Comparison of ENCODE assay signal across 26 cellular contexts in genomic region chr7:81331061-81332018, GRCh38.
A peak's percentile ranks its signal among the peaks of the same experiment; 100 is the strongest.
DNase-seq lines count a peak whose midpoint lies in the region; ATAC-seq and TF ChIP-seq lines count a peak whose summit lies in the region.
"Had no signal": no experiment of that assay in that cellular context is flagged by ENCODE, and none has a peak within 500 bp of the region (broad histone marks: within the 10 kb centered on the region; RNA-seq: fewer than 3 reads in every experiment).

No MANE protein-coding gene starts in this region.

- H3K4me3 ChIP-seq in SJCRH30 (no peak overlapping the region), osteoblast (ENCODE audit: insufficient read depth, low read length) (no peak overlapping the region)
- H3K4me3 ChIP-seq: cardiac muscle cell, psoas muscle, spleen had no signal

- intact Hi-C loops in activated CD8-positive, alpha-beta T cell treated with anti-CD3 and anti-CD28 coated beads for 36 hours (cut with micrococcal nuclease) = no loop called here

- no peaks in the 10 kb centered on the region for H4K20me1 ChIP-seq in osteoblast (ENCODE audit: insufficient read depth, low read length)

- H3K4me1 ChIP-seq in SJCRH30 (peaks cover 51% of the 10 kb centered on the region), osteoblast (ENCODE audit: insufficient read depth, low read length) (peaks cover 25% of the 10 kb centered on the region)
- H3K4me1 ChIP-seq: psoas muscle, spleen had no signal

- ATAC-seq in HG02981 (IDR thresholded peaks at IDR 0.05; ENCODE audit: unreplicated experiment) = no peak
- ATAC-seq in activated CD8-positive, alpha-beta T cell treated with anti-CD3 and anti-CD28 coated beads for 36 hours = no peak
- ATAC-seq: activated naive CD8-positive, alpha-beta T cell treated with anti-CD3 and anti-CD28 coated beads, Interleukin-2, amount 50 U/mL, for 24 hours; psoas muscle had no signal

- H3K9me3 Mint-ChIP-seq in activated CD8-positive, alpha-beta T cell treated with anti-CD3 and anti-CD28 coated beads for 36 hours = peaks cover 1% of the 10 kb centered on the region

- H3K4me2 ChIP-seq in osteoblast (ENCODE audit: insufficient read depth, low read length) = peak overlapping the region; percentile 41

- H3K36me3 ChIP-seq in SJCRH30 (no peaks in the 10 kb centered on the region), osteoblast (ENCODE audit: insufficient read depth, low read length) (no peaks in the 10 kb centered on the region)
- H3K36me3 ChIP-seq: cardiac muscle cell, spleen had no signal

- no peak for TF ChIP-seq CTCF in osteoblast (IDR thresholded peaks at IDR 0.05; ENCODE audit: extremely low read depth, low read depth, low read length)
- TF ChIP-seq CTCF in activated CD8-positive, alpha-beta T cell treated with anti-CD3 and anti-CD28 coated beads for 36 hours (IDR thresholded peaks at IDR 0.05) = no peak

- no peaks in the 10 kb centered on the region for H3K27me3 Mint-ChIP-seq in activated CD8-positive, alpha-beta T cell treated with anti-CD3 and anti-CD28 coated beads for 36 hours
- H3K27me3 Mint-ChIP-seq: activated naive CD8-positive, alpha-beta T cell treated with anti-CD3 and anti-CD28 coated beads, Interleukin-2, amount 50 U/mL, for 24 hours; memory B cell had no signal

- POLR2A ChIA-PET in activated CD8-positive, alpha-beta T cell treated with anti-CD3 and anti-CD28 coated beads for 36 hours (lab: Charles Lee) = no interaction called here

- no peaks in the 10 kb centered on the region for H3K4me1 Mint-ChIP-seq in activated CD8-positive, alpha-beta T cell treated with anti-CD3 and anti-CD28 coated beads for 36 hours (ENCODE audit: low read depth)
- H3K4me1 Mint-ChIP-seq: activated naive CD8-positive, alpha-beta T cell treated with anti-CD3 and anti-CD28 coated beads, Interleukin-2, amount 50 U/mL, for 24 hours; memory B cell; nephron progenitor cell had no signal

- no peaks in the 10 kb centered on the region for H3K36me3 Mint-ChIP-seq in activated CD8-positive, alpha-beta T cell treated with anti-CD3 and anti-CD28 coated beads for 36 hours (ENCODE audit: low read depth)
- H3K36me3 Mint-ChIP-seq: memory B cell had no signal

- no peaks in the 10 kb centered on the region for H3K9me3 ChIP-seq in SJCRH30 (replicated peaks)
- H3K9me3 ChIP-seq in osteoblast (ENCODE audit: low read depth, low read length) = no peaks in the 10 kb centered on the region
- H3K9me3 ChIP-seq: psoas muscle had no signal

- no peak overlapping the region for H3K27ac Mint-ChIP-seq in activated CD8-positive, alpha-beta T cell treated with anti-CD3 and anti-CD28 coated beads for 36 hours
- H3K27ac Mint-ChIP-seq: activated naive CD8-positive, alpha-beta T cell treated with anti-CD3 and anti-CD28 coated beads, Interleukin-2, amount 50 U/mL, for 24 hours; memory B cell; nephron progenitor cell had no signal

- H3K27me3 ChIP-seq in SJCRH30 (no peaks in the 10 kb centered on the region), osteoblast (ENCODE audit: insufficient read depth, low read length) (no peaks in the 10 kb centered on the region)
- H3K27me3 ChIP-seq: cardiac muscle cell, spleen had no signal

- H3K79me2 ChIP-seq in osteoblast (ENCODE audit: insufficient read depth, low read length) = no peaks in the 10 kb centered on the region

- H2AFZ ChIP-seq in osteoblast (ENCODE audit: low read length) = no peak overlapping the region

- peak; percentile 20 for DNase-seq in Daoy (ENCODE audit: low read depth)
- peak; percentile 27 to 49 for DNase-seq in SJCRH30
- peak; percentile 7 for DNase-seq in dermis blood vessel endothelial cell
- peak; percentile 49 for DNase-seq in osteoblast (ENCODE audit: insufficient read length, low spot score, missing footprints)
- DNase-seq in activated CD8-positive, alpha-beta T cell treated with anti-CD3 and anti-CD28 coated beads for 36 hours = no peak
- DNase-seq in NCI-H1092 treated with DMSO at 0.1 percent for 48 hours (lab: John Stamatoyannopoulos, UW) = no peak
- no peak for DNase-seq in mesenteric fat pad (ENCODE audit: low spot score)
- DNase-seq: ACHN; activated CD4-positive, alpha-beta T cell treated with anti-CD3 and anti-CD28 coated beads, Interleukin-2, amount 50 U/mL, for 4 hours; activated effector memory CD4-positive, alpha-beta T cell treated with Interleukin-2 at 50 U/mL for 16 hours; activated naive CD8-positive, alpha-beta T cell treated with anti-CD3 and anti-CD28 coated beads, Interleukin-2, amount 50 U/mL, for 24 hours; C1 segment of cervical spinal cord; Calu3; erythroblast; kidney glomerular epithelial cell; NCI-H1694 treated with DMSO at 0.1 percent for 48 hours; NCI-H748 treated with DMSO at 0.1 percent for 48 hours; nephron progenitor cell; psoas muscle; SIG-M5; spleen; stimulated activated CD4-positive, alpha-beta T cell treated with anti-CD3 and anti-CD28 coated beads, Interleukin-4, amount 100 ng/mL, for 24 hours; T-helper 2 cell had no signal

- no peak overlapping the region for H3K4me3 Mint-ChIP-seq in activated CD8-positive, alpha-beta T cell treated with anti-CD3 and anti-CD28 coated beads for 36 hours
- H3K4me3 Mint-ChIP-seq: activated naive CD8-positive, alpha-beta T cell treated with anti-CD3 and anti-CD28 coated beads, Interleukin-2, amount 50 U/mL, for 24 hours; memory B cell; nephron progenitor cell had no signal

- CTCF ChIA-PET in activated CD8-positive, alpha-beta T cell treated with anti-CD3 and anti-CD28 coated beads for 36 hours (lab: Charles Lee) = no interaction called here

- H3K27ac ChIP-seq in SJCRH30 = peak overlapping the region; percentile 89
- H3K27ac ChIP-seq in osteoblast (ENCODE audit: low read depth, low read length) = peak overlapping the region; percentile 47
- H3K27ac ChIP-seq: cardiac muscle cell, psoas muscle, spleen had no signal

Comparison
In these comparisons a context has a peak if more than half of its experiments do, and no peak if none do; other contexts are left out.
1. DNase-seq: peak in Daoy (single experiment), SJCRH30 (2 of 2), dermis blood vessel endothelial cell (single experiment) and osteoblast (single experiment); none in activated CD8-positive, alpha-beta T cell treated with anti-CD3 and anti-CD28 coated beads for 36 hours (single experiment), NCI-H1092 treated with DMSO at 0.1 percent for 48 hours (single experiment) and mesenteric fat pad (single experiment).